8 cellular contexts compared by ENCODE assay signal in the genomic region with DNA sequence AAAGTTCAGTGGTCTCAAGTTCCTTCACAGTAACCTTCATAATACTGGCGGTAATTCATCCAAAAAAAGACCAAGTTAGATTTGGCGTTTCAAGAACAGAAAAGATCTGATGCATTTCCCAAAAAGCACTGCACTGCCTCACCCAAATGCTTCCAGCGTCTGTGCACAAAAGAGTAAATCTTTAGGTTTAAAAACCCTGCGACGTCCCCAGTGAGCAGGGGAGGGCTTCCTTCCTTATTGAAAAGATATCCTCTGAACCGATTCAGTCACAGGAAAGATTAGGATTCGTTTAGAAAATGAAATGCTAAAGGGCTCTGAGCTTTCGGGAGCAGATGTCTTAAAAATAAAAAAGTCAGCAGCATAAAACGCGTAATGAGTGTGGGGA. TPM values are rescaled to one million over a fixed set of nuclear protein-coding genes. Genes with fewer than 3 reads are reported as not detected.
A peak's percentile ranks its signal among the peaks of the same experiment; 100 is the strongest.
DNase-seq lines count a peak whose midpoint lies in the region; ATAC-seq lines count a peak whose summit lies in the region.

No MANE protein-coding gene starts in this region.

- DNase-seq in NCI-H1105 (lab: John Stamatoyannopoulos, UW) (peak; percentile 14), SK-N-DZ (ENCODE audit: low spot score) (no peak), NCI-H345 (lab: John Stamatoyannopoulos, UW) (no peak), HPDE6-E6E7 (ENCODE audit: extremely low spot score) (no peak)
- no peak for DNase-seq in central memory CD8-positive, alpha-beta T cell (ENCODE audit: low spot score in 2 of 2)

- H3K9me3 Mint-ChIP-seq in central memory CD8-positive, alpha-beta T cell, result no peaks in the 10 kb centered on the region

- peak overlapping the region; percentile 88 to 90 for H3K4me3 ChIP-seq in muscle layer of duodenum (ENCODE audit: low read depth in 1 of 2, low read length in 2 of 2)

- peak overlapping the region; percentile 91 for H3K27ac Mint-ChIP-seq in central memory CD8-positive, alpha-beta T cell (ENCODE audit: low read depth)

- no peaks in the 10 kb centered on the region for H3K9me3 ChIP-seq in muscle layer of duodenum (ENCODE audit: control insufficient read depth in 1 of 2, low read length in 2 of 2)

- H3K27ac ChIP-seq in muscle layer of duodenum (ENCODE audit: low read length), result peak overlapping the region; percentile 91

- H3K4me3 Mint-ChIP-seq in central memory CD8-positive, alpha-beta T cell, result peak overlapping the region; percentile 87

- H3K4me1 Mint-ChIP-seq in central memory CD8-positive, alpha-beta T cell, result peaks cover 15% of the 10 kb centered on the region

- H3K36me3 ChIP-seq in muscle layer of duodenum (ENCODE audit: control insufficient read depth in 1 of 2, insufficient read depth in 2 of 2, low read length in 2 of 2), result peaks cover 3 to 20% of the 10 kb centered on the region in 2 donors

- ATAC-seq in GM18502 (IDR thresholded peaks at IDR 0.05; ENCODE audit: poor library complexity, unreplicated experiment), result peak; percentile 9
- peak; percentile 7 for ATAC-seq in central memory CD8-positive, alpha-beta T cell (replicated peaks; ENCODE audit: extremely low read depth, poor library complexity, severe bottlenecking)
- ATAC-seq in GM21515 (IDR thresholded peaks at IDR 0.05; ENCODE audit: unreplicated experiment), result no peak

- peaks cover 16% of the 10 kb centered on the region for H3K36me3 Mint-ChIP-seq in central memory CD8-positive, alpha-beta T cell (ENCODE audit: insufficient read depth)

- H3K4me1 ChIP-seq in muscle layer of duodenum (ENCODE audit: control insufficient read depth in 1 of 2, insufficient read depth in 2 of 2, low read length in 2 of 2), result peaks cover 0 to 12% of the 10 kb centered on the region in 2 donors

- no peaks in the 10 kb centered on the region for H3K27me3 ChIP-seq in muscle layer of duodenum (ENCODE audit: low read depth, low read length)

- H3K27me3 Mint-ChIP-seq in central memory CD8-positive, alpha-beta T cell, result no peaks in the 10 kb centered on the region

RNA-seq across cellular contexts. Expression of a gene that starts 0.7 kb away (rescaled TPM):
- polyA plus RNA-seq in SK-N-DZ (2014; cell fraction: cytosol; rRNA removed), result 33.5 and 42.3 TPM in 2 replicates
- polyA plus RNA-seq in SK-N-DZ (2014; cell fraction: nucleus; rRNA removed), result 26.8 and 32.1 TPM in 2 replicates
